9 cellular contexts compared by ENCODE assay signal in the genomic region with DNA sequence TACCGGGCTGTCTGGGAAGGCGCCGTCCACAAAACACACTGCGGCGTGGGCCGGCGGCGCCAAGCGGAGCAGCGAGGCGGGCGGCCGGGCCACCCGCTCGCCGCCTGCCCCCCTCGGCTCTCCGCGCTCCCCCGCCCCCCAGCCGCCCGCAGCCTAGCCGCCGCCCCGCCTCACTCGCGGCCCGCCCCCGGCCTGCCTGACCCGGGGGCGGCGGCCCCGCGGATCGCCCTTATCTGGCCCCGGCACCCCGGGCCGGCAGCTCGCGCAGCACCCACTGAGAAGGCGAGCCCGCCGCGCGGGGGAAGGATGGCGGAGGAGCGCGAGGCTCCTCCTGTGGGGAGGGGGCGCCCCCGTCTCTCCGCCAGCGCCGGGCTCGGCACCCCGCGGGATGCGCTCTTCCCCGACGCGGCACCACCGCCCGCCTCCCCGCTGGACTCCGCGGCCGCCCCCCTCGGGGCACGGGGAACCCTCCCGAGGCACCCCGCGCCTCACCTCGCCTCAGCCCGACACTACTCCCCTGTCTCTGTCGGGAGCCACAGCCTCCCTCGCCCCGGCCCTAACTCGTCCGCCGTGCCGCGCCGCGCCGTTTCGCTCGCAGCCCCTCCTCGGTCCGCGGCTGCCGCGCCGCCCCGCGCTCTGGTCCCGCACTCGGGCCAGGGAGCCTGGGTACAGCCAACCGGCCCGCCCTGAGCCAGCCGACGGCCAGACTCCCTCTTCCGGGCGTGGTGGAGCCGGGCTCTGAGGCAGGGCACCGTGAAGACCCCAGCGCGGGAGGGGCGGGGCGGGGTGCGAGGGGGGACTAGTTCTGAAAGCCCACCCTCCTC. TPM values are rescaled to one million over a fixed set of nuclear protein-coding genes. Genes with fewer than 3 reads are reported as not detected.
DNase-seq lines count a peak whose midpoint lies in the region; ATAC-seq, FAIRE-seq and TF ChIP-seq lines count a peak whose summit lies in the region.
"Had no signal": no experiment of that assay in that cellular context is flagged by ENCODE, and none has a peak within 500 bp of the region (broad histone marks: within the 10 kb centered on the region; RNA-seq: fewer than 3 reads in every experiment).

No MANE protein-coding gene starts in this region.

- no peaks in the 10 kb centered on the region for H3K9me3 ChIP-seq in kidney (ENCODE audit: control insufficient read depth in 1 of 2, low read length in 2 of 2)

- peak overlapping the region in 1 of 2 donors; percentile 58 for H3K9ac ChIP-seq in kidney (ENCODE audit: low read length in 2 of 2)

- no peaks in the 10 kb centered on the region for H3K4me1 ChIP-seq in kidney (ENCODE audit: control insufficient read depth in 1 of 2, insufficient read depth in 1 of 2, low read depth in 1 of 2, low read length in 2 of 2)

- no peak for FAIRE-seq in kidney (lab: Jason Lieb, UNC)

- intact Hi-C loops in kidney (cut with DNase I) = no loop called here

- ATAC-seq in HG03575 (IDR thresholded peaks at IDR 0.05; ENCODE audit: extremely low read depth, insufficient number of reproducible peaks, low FRiP score, unreplicated experiment) = peak; percentile 8

- H3K4me3 ChIP-seq in kidney (ENCODE audit: low read length in 2 of 2) = peak overlapping the region; percentile 69 to 73

- H3K27ac ChIP-seq in VCaP = peak overlapping the region; percentile 77
- peak overlapping the region; percentile 89 to 96 for H3K27ac ChIP-seq in kidney (ENCODE audit: low read depth in 2 of 2, low read length in 2 of 2)

- DNase-seq in D341Med (ENCODE audit: low spot score) = peak; percentile 67
- peak; percentile 69 for DNase-seq in GM20000 (ENCODE audit: low spot score)
- peak; percentile 32 for DNase-seq in central memory CD4-positive, alpha-beta T cell
- DNase-seq in kidney = peak; percentile 88
- peak; percentile 19 to 39 for DNase-seq in stimulated activated CD4-positive, alpha-beta T cell treated with anti-CD3 and anti-CD28 coated beads, Interleukin-1b, Interleukin-23, amount 100 ng/mL, for 4 hours (ENCODE audit: low read depth in 2 of 2)
- DNase-seq in GM19240 (ENCODE audit: insufficient read length, low spot score) = no peak

- TF ChIP-seq CTCF in GM20000 (IDR thresholded peaks at IDR 0.05; ENCODE audit: extremely low read depth, missing control alignments) (no peak), VCaP (conservative IDR thresholded peaks at IDR 0.05) (no peak), kidney (IDR thresholded peaks at IDR 0.05; ENCODE audit: borderline replicate concordance, extremely low read depth, insufficient read depth) (no peak)

- no peaks in the 10 kb centered on the region for H3K36me3 ChIP-seq in kidney (ENCODE audit: control insufficient read depth in 1 of 2, insufficient read depth in 2 of 2, low read length in 2 of 2)

RNA-seq across cellular contexts. Expression of a gene that starts 0.6 kb away (rescaled TPM):
- 23.9 TPM for total RNA-seq in kidney
- polyA plus RNA-seq in kidney (ENCODE audit: insufficient read depth, low read depth, low replicate concordance) = 10.1 TPM

RNA-seq across cellular contexts. Expression of a gene that starts 33.0 kb away (rescaled TPM):
- not detected for total RNA-seq in kidney
- polyA plus RNA-seq in kidney (ENCODE audit: insufficient read depth, low read depth, low replicate concordance) = not detected
- total RNA-seq: glomerular endothelial cell had no signal
